Comparison of ENCODE assay signal across 9 cellular contexts in genomic region chr12:55705802-55706402, GRCh38. TPM values are rescaled to one million over a fixed set of nuclear protein-coding genes. Genes with fewer than 3 reads are reported as not detected.
DNase-seq lines count a peak whose midpoint lies in the region; ATAC-seq and TF ChIP-seq lines count a peak whose summit lies in the region.
"Had no signal": no experiment of that assay in that cellular context is flagged by ENCODE, and none has a peak within 500 bp of the region (broad histone marks: within the 10 kb centered on the region; RNA-seq: fewer than 3 reads in every experiment).

No MANE protein-coding gene starts in this region.

- CTCF ChIA-PET in PC-9 (lab: Charles Lee): no interaction called here

- BruUV-seq in PC-9 (replicated peaks; lab: Mats Ljungman, UMichigan): no TSS peak

- no peaks in the 10 kb centered on the region for H3K9me2 ChIP-seq in PC-9 (ENCODE audit: insufficient read depth)

- peaks cover 68% of the 10 kb centered on the region for H3K27me3 ChIP-seq in PC-9 (ENCODE audit: insufficient read depth, low read depth)

- H3F3A ChIP-seq in PC-9 (ENCODE audit: insufficient read depth, low read depth): no peaks in the 10 kb centered on the region

- peak; percentile 30; the same call in 1 of the 2 replicates for TF ChIP-seq CTCF in PC-9 (conservative IDR thresholded peaks at IDR 0.05)

- no peak overlapping the region for H2AFZ ChIP-seq in PC-9

- no peaks in the 10 kb centered on the region for H3K36me3 ChIP-seq in PC-9 (ENCODE audit: low read depth)

- DNase-seq in NCI-H748 (lab: John Stamatoyannopoulos, UW; ENCODE audit: unreplicated experiment) (peak; percentile 37), NCI-H748 treated with DMSO at 0.1 percent for 48 hours (lab: John Stamatoyannopoulos, UW) (no peak), PC-9 (no peak), left cardiac atrium (peak; percentile 19), DMS79 treated with DMSO at 0.1 percent for 48 hours (lab: John Stamatoyannopoulos, UW) (no peak)
- peak; percentile 35 for DNase-seq in stimulated activated naive CD8-positive, alpha-beta T cell treated with anti-CD3 and anti-CD28 coated beads, Interleukin-15, Interleukin-2, amounts not matched to agents 100 U/mL and 50 U/mL, for 24 hours

- no peaks in the 10 kb centered on the region for H3K4me1 ChIP-seq in PC-9 (replicated peaks; ENCODE audit: insufficient read depth)

- no peak overlapping the region for H3K4me3 ChIP-seq in PC-9

- ATAC-seq in left cardiac atrium (no peak), HG03469 (IDR thresholded peaks at IDR 0.05; ENCODE audit: unreplicated experiment) (no peak), GM19324 (IDR thresholded peaks at IDR 0.05; ENCODE audit: low FRiP score, unreplicated experiment) (no peak)
- no peak for ATAC-seq in stimulated activated naive CD8-positive, alpha-beta T cell treated with anti-CD3 and anti-CD28 coated beads, Interleukin-15, Interleukin-2, amounts not matched to agents 100 U/mL and 50 U/mL, for 24 hours

- H3K4me2 ChIP-seq in PC-9: no peak overlapping the region

- no peaks in the 10 kb centered on the region for H3K79me2 ChIP-seq in PC-9 (ENCODE audit: low read depth)

- H3K9me3 ChIP-seq in PC-9 (ENCODE audit: insufficient read depth, low read depth): no peaks in the 10 kb centered on the region

- no peaks in the 10 kb centered on the region for H4K20me1 ChIP-seq in PC-9 (ENCODE audit: insufficient read depth)

- no peak overlapping the region for H3K27ac ChIP-seq in PC-9
- H3K27ac ChIP-seq: C4-2B had no signal

- POLR2A ChIA-PET in PC-9 (lab: Charles Lee; ENCODE audit: unreplicated experiment): no interaction called here

- intact Hi-C loops in PC-9 (cut with micrococcal nuclease; ENCODE audit: unreplicated experiment): no loop called here
- intact Hi-C loops in left cardiac atrium (cut with DNase I): no loop called here

RNA-seq across cellular contexts. Expression of gene ITGA7, which starts 1.8 kb away (rescaled TPM):
- total RNA-seq in PC-9 (2021): 2.7 and 3.1 TPM in 2 replicates
- 100 to 1,000 TPM; 395 to 448 TPM for total RNA-seq in left cardiac atrium

RNA-seq across cellular contexts. Expression of gene BLOC1S1, which starts 9.9 kb away (rescaled TPM):
- total RNA-seq in PC-9 (2021) (81.1 and 101 TPM in 2 replicates), left cardiac atrium (100 to 1,000 TPM; 119 to 123 TPM)

RNA-seq across cellular contexts. Expression of gene RDH5, which starts 14.3 kb away (rescaled TPM):
- total RNA-seq in PC-9 (2021) (8.1 and 12.6 TPM in 2 replicates), left cardiac atrium (10 to 100 TPM; 29.5 to 38.1 TPM)

RNA-seq across cellular contexts. Expression of gene CD63, which starts 22.9 kb away (rescaled TPM):
- total RNA-seq in PC-9 (2021): 434 and 536 TPM in 2 replicates
- total RNA-seq in left cardiac atrium: 1,000 to 10,000 TPM; 1,288 to 1,875 TPM

RNA-seq across cellular contexts. Expression of gene GDF11, which starts 37.0 kb away (rescaled TPM):
- total RNA-seq in PC-9 (2021) (7.5 and 9.4 TPM in 2 replicates), left cardiac atrium (10 to 100 TPM; 12.0 to 14.2 TPM)

Comparison
In these comparisons a context has a peak if more than half of its experiments do, and no peak if none do; other contexts are left out.
1. DNase-seq: peak in NCI-H748 (single experiment), left cardiac atrium (single experiment) and stimulated activated naive CD8-positive, alpha-beta T cell treated with anti-CD3 and anti-CD28 coated beads, Interleukin-15, Interleukin-2, amounts not matched to agents 100 U/mL and 50 U/mL, for 24 hours (single experiment); none in NCI-H748 treated with DMSO at 0.1 percent for 48 hours (single experiment), PC-9 (0 of 2) and DMS79 treated with DMSO at 0.1 percent for 48 hours (single experiment).
2. RNA of gene ITGA7, which starts 1.8 kb away (total RNA-seq): 395 to 448 TPM in left cardiac atrium; 2.7 to 3.1 TPM in PC-9; every median in the first group is over 10 times any median in the second.